Comparison of ENCODE assay signal across 1 cellular context in the genomic region with DNA sequence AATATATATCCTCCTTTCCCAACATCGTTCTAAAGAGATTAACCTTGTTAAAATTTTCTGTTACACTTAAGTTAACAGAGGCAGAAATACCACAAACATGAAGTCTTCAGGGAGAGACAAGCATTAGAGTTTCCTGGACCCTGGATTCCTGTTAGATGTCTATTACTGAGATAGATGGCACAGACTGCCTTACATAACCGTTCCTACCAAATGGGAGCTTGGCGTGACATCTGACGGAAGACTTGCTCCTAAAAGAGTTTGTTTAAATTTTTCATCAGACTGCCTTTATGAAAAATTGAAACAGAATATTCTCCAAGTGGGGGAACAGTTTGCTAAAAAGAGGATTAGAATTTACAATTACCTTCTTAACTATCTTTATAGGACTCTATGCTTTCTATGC.
TF ChIP-seq lines count a peak whose summit lies in the region.

No MANE protein-coding gene starts in this region.

TF ChIP-seq in K562, 482 proteins besides CTCF, POLR2A, EP300 and RAD21:
- no peak for TF ChIP-seq ZFP30 (CRISPR knock-in tag; IDR thresholded peaks at IDR 0.05; ENCODE audit: borderline replicate concordance)
- TF ChIP-seq TRIM28 (IDR thresholded peaks at IDR 0.05): no peak
